Comparison of ENCODE assay signal across 12 cellular contexts in the genomic region with DNA sequence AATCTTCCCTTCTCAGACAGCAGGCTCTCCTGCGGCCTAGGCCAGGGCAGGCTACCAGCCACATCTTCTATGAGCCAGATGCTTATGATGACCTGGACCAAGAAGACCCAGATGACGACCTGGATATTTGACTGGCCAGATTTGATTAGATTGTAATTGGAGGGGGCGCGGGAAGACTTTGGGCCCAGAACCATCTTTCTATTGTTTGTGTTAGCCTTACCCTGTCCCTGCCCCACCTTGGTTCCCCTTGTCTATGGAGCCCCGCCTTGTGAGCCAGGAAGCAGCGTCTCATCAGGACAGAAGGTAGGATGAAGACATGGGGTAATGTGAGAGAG. TPM values are rescaled to one million over a fixed set of nuclear protein-coding genes. Genes with fewer than 3 reads are reported as not detected.
DNase-seq lines count a peak whose midpoint lies in the region; ATAC-seq and TF ChIP-seq lines count a peak whose summit lies in the region.
"Had no signal": no experiment of that assay in that cellular context is flagged by ENCODE, and none has a peak within 500 bp of the region (broad histone marks: within the 10 kb centered on the region; RNA-seq: fewer than 3 reads in every experiment).

No MANE protein-coding gene starts in this region.

- no peak overlapping the region for H3T11ph ChIP-seq in H9 (ENCODE audit: low read length)

- peaks cover 19 to 57% (median 44%) of the 10 kb centered on the region in 3 experiments for H3K36me3 Mint-ChIP-seq in H9 (ENCODE audit: insufficient read depth in 1 of 3, low read depth in 3 of 3)
- peaks cover 37% of the 10 kb centered on the region for H3K36me3 Mint-ChIP-seq in nephron (ENCODE audit: low read depth)

- H3K27me3 ChIP-seq in H9 (ENCODE audit: insufficient read depth, low read length) (no peaks in the 10 kb centered on the region), colonic mucosa (no peaks in the 10 kb centered on the region)

- H3K27ac ChIP-seq in H9 (ENCODE audit: insufficient read length, low read depth, low read length) (no peak overlapping the region), colonic mucosa (peak overlapping the region; percentile 93)
- H3K27ac ChIP-seq: BLaER1, right atrium auricular region had no signal

- H3K23ac ChIP-seq in H9 (ENCODE audit: insufficient read length, low read depth, low read length), result no peak overlapping the region

- H3K36me3 ChIP-seq in colonic mucosa, result peaks cover 4% of the 10 kb centered on the region

- no peak overlapping the region for H2BK15ac ChIP-seq in H9 (ENCODE audit: low read depth, low read length)

- no peak overlapping the region for H2BK5ac ChIP-seq in H9 (ENCODE audit: insufficient read length, low read length)

- no peak overlapping the region for H3K4me2 ChIP-seq in H9 (ENCODE audit: insufficient read depth, insufficient read length, low read length)
- H3K4me2 ChIP-seq: BLaER1 had no signal

- H3K56ac ChIP-seq in H9 (ENCODE audit: insufficient read length, low read depth, low read length), result no peak overlapping the region

- ATAC-seq in GM18868 (IDR thresholded peaks at IDR 0.05; ENCODE audit: unreplicated experiment), result no peak

- H4K91ac ChIP-seq in H9 (ENCODE audit: insufficient read length, low read depth, low read length), result no peak overlapping the region

- H3K23me2 ChIP-seq in H9 (ENCODE audit: insufficient read length, low read depth, low read length, poor library complexity, severe bottlenecking), result peaks cover 25% of the 10 kb centered on the region

- WGBS in H9 (ENCODE audit: extremely low coverage, insufficient read length, low lambda C conversion rate), result no CpG with 5 or more reads among the region's 6 CpGs

- no peak overlapping the region for H3K18ac ChIP-seq in H9 (ENCODE audit: insufficient read length, low read depth, low read length)

- DNase-seq in H9 (no peak), colonic mucosa (no peak), HuH-7 (ENCODE audit: low spot score) (no peak)
- no peak for DNase-seq in activated CD4-positive, alpha-beta T cell treated with anti-CD3 and anti-CD28 coated beads for 48 hours
- DNase-seq: activated naive CD4-positive, alpha-beta T cell treated with Interleukin-2 at 50 U/mL for 16 hours; glutamatergic neuron had no signal

- TF ChIP-seq CTCF in H9 (conservative IDR thresholded peaks at IDR 0.05) (no peak), colonic mucosa (IDR thresholded peaks at IDR 0.05) (no peak), nephron (IDR thresholded peaks at IDR 0.05; ENCODE audit: unreplicated experiment in 3 of 3) (no peak)

- peaks cover 0 to 4% of the 10 kb centered on the region in 2 experiments; a peak in 1 of 5 replicates for H3K9me3 Mint-ChIP-seq in H9
- H3K9me3 Mint-ChIP-seq in nephron, result no peaks in the 10 kb centered on the region

- no peak overlapping the region for H2BK12ac ChIP-seq in H9 (ENCODE audit: insufficient read length, low read depth, low read length)

- H3K27ac Mint-ChIP-seq in H9 (peak overlapping the region in 1 of 3 experiments; percentile 88; a peak in 3 of 7 replicates), nephron (peak overlapping the region in 1 of 3 experiments; percentile 79)

- peaks cover 8% of the 10 kb centered on the region; the same call in 1 of the 2 replicates for H3K79me2 ChIP-seq in H9 (ENCODE audit: insufficient read depth, low read length)

- H3K27me3 Mint-ChIP-seq in H9 (ENCODE audit: low read depth) (peaks cover 2% of the 10 kb centered on the region), nephron (ENCODE audit: low read depth) (peaks cover 55% of the 10 kb centered on the region)

- no peaks in the 10 kb centered on the region for H3K9me3 ChIP-seq in H9 (ENCODE audit: control insufficient read depth, low read depth, low read length)
- no peaks in the 10 kb centered on the region for H3K9me3 ChIP-seq in colonic mucosa
- H3K9me3 ChIP-seq: BLaER1, right atrium auricular region had no signal

- H3K79me1 ChIP-seq in H9 (ENCODE audit: insufficient read depth, low read depth, low read length, poor library complexity, severe bottlenecking), result no peaks in the 10 kb centered on the region

- peak overlapping the region; percentile 59 to 86 for H3K4me3 Mint-ChIP-seq in H9
- H3K4me3 Mint-ChIP-seq in nephron, result peak overlapping the region; percentile 24 to 65 (median 44)

- intact Hi-C loops in colonic mucosa (cut with DNase I), result no loop called here

- H3K4ac ChIP-seq in H9 (ENCODE audit: low read depth, low read length), result no peak overlapping the region

- no peak overlapping the region for H4K5ac ChIP-seq in H9 (ENCODE audit: insufficient read length, low read depth, low read length)

- H3K4me1 ChIP-seq in H9 (ENCODE audit: insufficient read depth, low read length) (peaks cover 4% of the 10 kb centered on the region; the same call in 1 of the 2 replicates), colonic mucosa (no peaks in the 10 kb centered on the region)

- H3K4me3 ChIP-seq in colonic mucosa, result peak overlapping the region; percentile 77
- H3K4me3 ChIP-seq: BLaER1, right atrium auricular region had no signal

- H3K9ac ChIP-seq in H9 (ENCODE audit: extremely low read depth, insufficient read length, low read length) (no peak overlapping the region), colonic mucosa (ENCODE audit: low read depth in 2 of 2, low read length in 2 of 2) (peak overlapping the region; percentile 13 to 96)
- H3K9ac ChIP-seq: BLaER1 had no signal

- H4K8ac ChIP-seq in H9 (replicated peaks; ENCODE audit: insufficient read length, low read depth, low read length), result no peak overlapping the region

- H3K14ac ChIP-seq in H9 (ENCODE audit: insufficient read depth, low read length), result no peak overlapping the region

- no peak overlapping the region for H2BK20ac ChIP-seq in H9 (ENCODE audit: low read depth, low read length, poor library complexity, severe bottlenecking)

- no peak overlapping the region for H2BK120ac ChIP-seq in H9 (ENCODE audit: low read depth, low read length, poor library complexity, severe bottlenecking)

- no peaks in the 10 kb centered on the region for H4K20me1 ChIP-seq in H9 (ENCODE audit: control insufficient read depth, insufficient read depth, insufficient read length)

- no peak overlapping the region for H2AK5ac ChIP-seq in H9 (ENCODE audit: insufficient read length, low read length)

- no peak overlapping the region for H2AFZ ChIP-seq in H9 (ENCODE audit: low read length)

- H3K4me1 Mint-ChIP-seq in H9 (peaks cover 22 to 35% of the 10 kb centered on the region in 2 experiments), nephron (peaks cover 11% of the 10 kb centered on the region)

RNA-seq across cellular contexts. Expression of gene CLDN7, which starts 2.8 kb away (rescaled TPM):
- total RNA-seq in H9 (2021), result 174 and 177 TPM in 2 replicates
- 100 to 1,000 TPM; 798 to 919 TPM for total RNA-seq in colonic mucosa
- total RNA-seq: Daoy, SK-MEL-5 had no signal

RNA-seq across cellular contexts. Expression of gene ELP5, which starts 7.5 kb away (rescaled TPM):
- 46.5 and 49.6 TPM in 2 replicates for total RNA-seq in H9 (2021)
- 10 to 100 TPM; 34.4 to 77.9 TPM for total RNA-seq in colonic mucosa

RNA-seq across cellular contexts. Expression of gene CTDNEP1, which starts 8.0 kb away (rescaled TPM):
- total RNA-seq in H9 (2021) (134 and 141 TPM in 2 replicates), colonic mucosa (100 to 1,000 TPM; 124 to 145 TPM)

RNA-seq across cellular contexts. Expression of gene GABARAP, which starts 17.3 kb away (rescaled TPM):
- total RNA-seq in H9 (2021) (261 and 266 TPM in 2 replicates), colonic mucosa (100 to 1,000 TPM; 378 to 513 TPM)

RNA-seq across cellular contexts. Expression of gene PHF23, which starts 20.3 kb away (rescaled TPM):
- 105 and 110 TPM in 2 replicates for total RNA-seq in H9 (2021)
- 10 to 100 TPM; 29.8 to 38.6 TPM for total RNA-seq in colonic mucosa
